Comparison of ENCODE assay signal across 1 cellular context in genomic region chr5:132430736-132431135, GRCh38.
TF ChIP-seq lines count a peak whose summit lies in the region.

No MANE protein-coding gene starts in this region.

TF ChIP-seq in SK-N-SH, 30 proteins besides CTCF, POLR2A, EP300 and RAD21 (continued from another document):
- TF ChIP-seq IRF3 (IDR thresholded peaks at IDR 0.05; ENCODE audit: low read depth, low read length) (no peak), GATA2 (CRISPR knock-in tag; IDR thresholded peaks at IDR 0.05) (no peak), MAX (IDR thresholded peaks at IDR 0.05; ENCODE audit: low read depth) (no peak), FOXJ3 (CRISPR knock-in tag; IDR thresholded peaks at IDR 0.05) (no peak), TCF12 (IDR thresholded peaks at IDR 0.05) (no peak), SMC3 (IDR thresholded peaks at IDR 0.05; ENCODE audit: low read depth, low read length) (no peak), FOSL2 (IDR thresholded peaks at IDR 0.05; ENCODE audit: borderline replicate concordance, low read depth) (no peak), GABPA (IDR thresholded peaks at IDR 0.05; ENCODE audit: low read depth) (no peak), TEAD4 (IDR thresholded peaks at IDR 0.05; ENCODE audit: borderline replicate concordance, insufficient read depth) (no peak)
